21 cellular contexts compared by ENCODE assay signal in genomic region chr17:20930065-20930760, GRCh38.
"Had no signal": no experiment of that assay in that cellular context is flagged by ENCODE, and none has a peak within 500 bp of the region (broad histone marks: within the 10 kb centered on the region; RNA-seq: fewer than 3 reads in every experiment).

No MANE protein-coding gene starts in this region.

- H3K4me1 ChIP-seq: prostate gland, upper lobe of left lung had no signal

- H3K36me3 Mint-ChIP-seq: natural killer cell treated with Interleukin-12 subunit alpha and Interleukin-12 subunit beta and Interleukin-15 and Interleukin-18, amount 100 ng/mL, for 72 hours had no signal

- H3K4me3 ChIP-seq: heart left ventricle, mucosa of descending colon, prostate gland, upper lobe of left lung had no signal

- H3K9me3 Mint-ChIP-seq: activated CD4-positive, alpha-beta T cell treated with anti-CD3 and anti-CD28 coated beads, Interleukin-2, amount 10 ng/mL, durations not matched to agents 7 days and 5 days; activated T-helper 2 cell treated with anti-CD3 and anti-CD28 coated beads, Interferon-gamma antibody, Interleukin-2, Interleukin-4, amounts not matched to agents 10 μg/mL and 5 μg/mL and 100 μg/mL, durations not matched to agents 14 hours and 24 hours and 36 hours; endodermal cell; natural killer cell treated with Interleukin-12 subunit alpha and Interleukin-12 subunit beta and Interleukin-15 and Interleukin-18, amount 100 ng/mL, for 72 hours had no signal

- H3K27ac ChIP-seq: foreskin keratinocyte, upper lobe of left lung had no signal

- H3K27me3 ChIP-seq: foreskin keratinocyte, heart left ventricle, upper lobe of left lung had no signal

- H3K4me1 Mint-ChIP-seq: activated CD4-positive, alpha-beta T cell treated with anti-CD3 and anti-CD28 coated beads, Interleukin-2, amount 10 ng/mL, durations not matched to agents 7 days and 5 days; endodermal cell had no signal

- DNase-seq: activated CD4-positive, alpha-beta T cell treated with anti-CD3 and anti-CD28 coated beads, Interleukin-2, amount 10 ng/mL, durations not matched to agents 7 days and 5 days; activated CD4-positive, CD25-positive, alpha-beta regulatory T cell; activated naive CD4-positive, alpha-beta T cell treated with anti-CD3 and anti-CD28 coated beads, Interleukin-2, amount 50 U/mL, for 16 hours; activated T-cell treated with anti-CD3 and anti-CD28 coated beads for 4 hours; cerebellar nuclear complex; endodermal cell; erythroblast; foreskin keratinocyte; heart left ventricle; left colon; mucosa of descending colon; nucleus accumbens; stimulated activated CD4-positive, alpha-beta T cell treated with anti-CD3 and anti-CD28 coated beads, Interleukin-4, amount 100 ng/mL, for 1 hour; stimulated activated CD8-positive, alpha-beta memory T cell treated with anti-CD3 and anti-CD28 coated beads, Interleukin-4, amount 100 ng/mL, for 48 hours; stimulated activated naive CD8-positive, alpha-beta T cell treated with anti-CD3 and anti-CD28 coated beads, Interleukin-15, Interleukin-2, amounts not matched to agents 100 U/mL and 50 U/mL, for 24 hours; T-helper 2 cell; upper lobe of left lung had no signal

- H3K36me3 ChIP-seq: heart left ventricle, prostate gland, upper lobe of left lung had no signal

- ATAC-seq: foreskin keratinocyte; heart left ventricle; left colon; mucosa of descending colon; natural killer cell treated with Interleukin-12 subunit alpha and Interleukin-12 subunit beta and Interleukin-15 and Interleukin-18, amount 100 ng/mL, for 72 hours; sciatic nerve; stimulated activated naive CD8-positive, alpha-beta T cell treated with anti-CD3 and anti-CD28 coated beads, Interleukin-15, Interleukin-2, amounts not matched to agents 100 U/mL and 50 U/mL, for 24 hours had no signal

- H3K9me3 ChIP-seq: heart left ventricle, mucosa of descending colon, prostate gland, upper lobe of left lung had no signal

- H3K27ac Mint-ChIP-seq: activated CD4-positive, alpha-beta T cell treated with anti-CD3 and anti-CD28 coated beads, Interleukin-2, amount 10 ng/mL, durations not matched to agents 7 days and 5 days; activated T-helper 2 cell treated with anti-CD3 and anti-CD28 coated beads, Interferon-gamma antibody, Interleukin-2, Interleukin-4, amounts not matched to agents 10 μg/mL and 5 μg/mL and 100 μg/mL, durations not matched to agents 14 hours and 24 hours and 36 hours; endodermal cell; natural killer cell treated with Interleukin-12 subunit alpha and Interleukin-12 subunit beta and Interleukin-15 and Interleukin-18, amount 100 ng/mL, for 72 hours had no signal

- H3K4me3 Mint-ChIP-seq: activated CD4-positive, alpha-beta T cell treated with anti-CD3 and anti-CD28 coated beads, Interleukin-2, amount 10 ng/mL, durations not matched to agents 7 days and 5 days; endodermal cell; natural killer cell treated with Interleukin-12 subunit alpha and Interleukin-12 subunit beta and Interleukin-15 and Interleukin-18, amount 100 ng/mL, for 72 hours had no signal
